ENCODE assay signal across 8 cellular contexts in genomic region chr3:119498188-119498987, GRCh38. TPM values are rescaled to one million over a fixed set of nuclear protein-coding genes. Genes with fewer than 3 reads are reported as not detected.
DNase-seq lines count a peak whose midpoint lies in the region; ATAC-seq and TF ChIP-seq lines count a peak whose summit lies in the region.

Gene TIMMDC1, plus strand, starts transcription at chr3:119498547. Its CDS starts 187 bp downstream, at chr3:119498734.

- H3K4me1 Mint-ChIP-seq in activated naive CD8-positive, alpha-beta T cell treated with anti-CD3 and anti-CD28 coated beads, Interleukin-2, amount 10 ng/mL, durations not matched to agents 7 days and 5 days = peaks cover 17% of the 10 kb centered on the region
- peaks cover 39% of the 10 kb centered on the region for H3K4me1 Mint-ChIP-seq in osteocyte (ENCODE audit: unreplicated experiment)

- no peaks in the 10 kb centered on the region for H3K9me2 ChIP-seq in SU-DHL-6 (replicated peaks; ENCODE audit: insufficient read depth, low read length)

- peaks cover 37% of the 10 kb centered on the region for H3K79me2 ChIP-seq in SU-DHL-6 (ENCODE audit: insufficient read depth, low read length)

- no peak for TF ChIP-seq CTCF in SU-DHL-6 (IDR thresholded peaks at IDR 0.05; ENCODE audit: insufficient read depth, low read length, poor library complexity, severe bottlenecking)
- no peak for TF ChIP-seq CTCF in osteocyte (IDR thresholded peaks at IDR 0.05)

- WGBS in thymus = under 1% methylated on average over 57 of the region's 57 CpGs

- no peaks in the 10 kb centered on the region for H3K9me3 Mint-ChIP-seq in activated naive CD8-positive, alpha-beta T cell treated with anti-CD3 and anti-CD28 coated beads, Interleukin-2, amount 10 ng/mL, durations not matched to agents 7 days and 5 days
- H3K9me3 Mint-ChIP-seq in osteocyte (ENCODE audit: unreplicated experiment) = no peaks in the 10 kb centered on the region

- POLR2A ChIA-PET in activated naive CD8-positive, alpha-beta T cell treated with anti-CD3 and anti-CD28 coated beads, Interleukin-2, amount 10 ng/mL, durations not matched to agents 7 days and 5 days (lab: Charles Lee) = interaction anchor here (0.5 to 5.3 kb wide), 20 partner anchors 9 to 1069 kb away, joined by 3 to 56 read pairs (median 5); partner anchors contain the start of genes ADPRH, ARHGAP31, CD80 and COX17

- H3K27ac ChIP-seq in SU-DHL-6 (ENCODE audit: low read depth, low read length) (peak within 1 kb of the TSS; percentile 65), thymus (ENCODE audit: low read depth) (peak within 1 kb of the TSS; percentile 97)

- ATAC-seq in HG02678 (IDR thresholded peaks at IDR 0.05; ENCODE audit: unreplicated experiment) = peak; percentile 99
- ATAC-seq in activated naive CD8-positive, alpha-beta T cell treated with anti-CD3 and anti-CD28 coated beads, Interleukin-2, amount 10 ng/mL, durations not matched to agents 7 days and 5 days (ENCODE audit: low read depth) = peak; percentile 98

- no peaks in the 10 kb centered on the region for H3K27me3 Mint-ChIP-seq in activated naive CD8-positive, alpha-beta T cell treated with anti-CD3 and anti-CD28 coated beads, Interleukin-2, amount 10 ng/mL, durations not matched to agents 7 days and 5 days
- H3K27me3 Mint-ChIP-seq in osteocyte (ENCODE audit: unreplicated experiment) = no peaks in the 10 kb centered on the region

- H3K4me1 ChIP-seq in thymus (ENCODE audit: control insufficient read depth, insufficient read depth, low read length) = peaks cover 12% of the 10 kb centered on the region

- H3K27me3 ChIP-seq in SU-DHL-6 (ENCODE audit: low read length) (no peaks in the 10 kb centered on the region), thymus (ENCODE audit: control insufficient read depth, insufficient read depth) (no peaks in the 10 kb centered on the region)

- intact Hi-C loops in head of caudate nucleus (cut with DNase I) = loop anchor here (2.0 kb wide), 1 partner anchor 36 kb away; the partner anchor contains the start of gene TMEM39A

- H4K20me1 ChIP-seq in SU-DHL-6 (ENCODE audit: low read depth, low read length) = no peaks in the 10 kb centered on the region

- peak within 1 kb of the TSS; percentile 99 for H3K27ac Mint-ChIP-seq in activated naive CD8-positive, alpha-beta T cell treated with anti-CD3 and anti-CD28 coated beads, Interleukin-2, amount 10 ng/mL, durations not matched to agents 7 days and 5 days
- H3K27ac Mint-ChIP-seq in osteocyte (ENCODE audit: unreplicated experiment) = peak within 1 kb of the TSS; percentile 100

- DNase-seq in NCI-H128 (lab: John Stamatoyannopoulos, UW; ENCODE audit: unreplicated experiment) (peak; percentile 91), head of caudate nucleus (peak; percentile 96 to 100 (median 99)), osteocyte (ENCODE audit: extremely low spot score, unreplicated experiment) (peak; percentile 98)
- peak; percentile 97 for DNase-seq in activated naive CD8-positive, alpha-beta T cell treated with anti-CD3 and anti-CD28 coated beads, Interleukin-2, amount 10 ng/mL, durations not matched to agents 7 days and 5 days

- peak within 1 kb of the TSS; percentile 99 for H3K4me3 Mint-ChIP-seq in activated naive CD8-positive, alpha-beta T cell treated with anti-CD3 and anti-CD28 coated beads, Interleukin-2, amount 10 ng/mL, durations not matched to agents 7 days and 5 days
- peak within 1 kb of the TSS; percentile 100 for H3K4me3 Mint-ChIP-seq in osteocyte (ENCODE audit: unreplicated experiment)

- peak within 1 kb of the TSS; percentile 98 for H3K4me2 ChIP-seq in SU-DHL-6 (ENCODE audit: low read depth, low read length, poor library complexity, severe bottlenecking)

- peaks cover 13% of the 10 kb centered on the region for H3K36me3 Mint-ChIP-seq in activated naive CD8-positive, alpha-beta T cell treated with anti-CD3 and anti-CD28 coated beads, Interleukin-2, amount 10 ng/mL, durations not matched to agents 7 days and 5 days
- peaks cover 3% of the 10 kb centered on the region for H3K36me3 Mint-ChIP-seq in osteocyte (ENCODE audit: unreplicated experiment)

- peak within 1 kb of the TSS; percentile 94 for H3K9ac ChIP-seq in SU-DHL-6 (ENCODE audit: low read length)

- H3K4me3 ChIP-seq in SU-DHL-6 (ENCODE audit: insufficient read depth, low read length, poor library complexity, severe bottlenecking) (peak within 1 kb of the TSS; percentile 96), thymus (ENCODE audit: low read length) (peak within 1 kb of the TSS; percentile 92)

- H2AFZ ChIP-seq in SU-DHL-6 (ENCODE audit: low read depth, low read length, severe bottlenecking) = peak within 1 kb of the TSS; percentile 75

- H3K9me3 ChIP-seq in SU-DHL-6 (ENCODE audit: insufficient read depth, low read length) (no peaks in the 10 kb centered on the region), thymus (ENCODE audit: control insufficient read depth) (no peaks in the 10 kb centered on the region)

- H3K36me3 ChIP-seq in SU-DHL-6 (ENCODE audit: low read length) = 0 out of 2 replicates have a peak, but pooled peaks cover 5% of the 10 kb centered on the region
- H3K36me3 ChIP-seq in thymus (ENCODE audit: control insufficient read depth, insufficient read depth) = no peaks in the 10 kb centered on the region

- TF ChIP-seq POLR2A in GM10847 (IDR thresholded peaks at IDR 0.05; ENCODE audit: extremely low read depth, insufficient read length) = peak; percentile 86

- H3F3A ChIP-seq in SU-DHL-6 (ENCODE audit: insufficient read depth) = peaks cover 26% of the 10 kb centered on the region; the same call in 1 of the 2 replicates

RNA-seq across cellular contexts. Expression of gene TIMMDC1, which starts in this region (rescaled TPM):
- 10 to 100 TPM; 72.9 to 76.0 TPM for total RNA-seq in activated naive CD8-positive, alpha-beta T cell treated with anti-CD3 and anti-CD28 coated beads, Interleukin-2, amount 10 ng/mL, durations not matched to agents 7 days and 5 days
- total RNA-seq in osteocyte = 98.8 and 103 TPM in 2 replicates
- polyA plus RNA-seq in thymus = 133 TPM

Comparison
In these comparisons a context has a peak if more than half of its experiments do, and no peak if none do; other contexts are left out.
1. Peak in every context shown above with its lines: DNase-seq, ATAC-seq, H3K4me3 ChIP-seq and H3K27ac ChIP-seq.